ENCODE assay signal across 16 cellular contexts in genomic region chr13:112962396-112962795, GRCh38. TPM values are rescaled to one million over a fixed set of nuclear protein-coding genes. Genes with fewer than 3 reads are reported as not detected.
A peak's percentile ranks its signal among the peaks of the same experiment; 100 is the strongest.
DNase-seq lines count a peak whose midpoint lies in the region; ATAC-seq, FAIRE-seq and TF ChIP-seq lines count a peak whose summit lies in the region.
"Had no signal": no experiment of that assay in that cellular context is flagged by ENCODE, and none has a peak within 500 bp of the region (broad histone marks: within the 10 kb centered on the region; RNA-seq: fewer than 3 reads in every experiment).

No MANE protein-coding gene starts in this region.

- H3K36me3 ChIP-seq in heart right ventricle (no peaks in the 10 kb centered on the region), H1 (ENCODE audit: control insufficient read depth in 2 of 4, insufficient read depth in 4 of 4, low read length in 3 of 4) (no peaks in the 10 kb centered on the region), neuronal stem cell (replicated peaks in 1 of 2; ENCODE audit: control insufficient read depth in 2 of 2, insufficient read depth in 2 of 2, low read length in 2 of 2) (peaks cover 0 to 3% of the 10 kb centered on the region in 2 donors), transverse colon (no peaks in the 10 kb centered on the region), stomach (no peaks in the 10 kb centered on the region)
- H3K36me3 ChIP-seq: BLaER1 treated with 17β-estradiol and CSF1 and Interleukin-3, amounts not matched to agents 10 nM and 100 nM had no signal

- H2AK5ac ChIP-seq in H1 (ENCODE audit: low read depth, low read length) (no peak overlapping the region), neuronal stem cell (ENCODE audit: low read depth, low read length) (no peak overlapping the region)

- H4K8ac ChIP-seq in H1 (ENCODE audit: extremely low read depth, insufficient read depth, low read length) (no peak overlapping the region; the same call in 1 of the 2 replicates), neuronal stem cell (ENCODE audit: low read depth, low read length) (no peak overlapping the region)

- H3K27me3 ChIP-seq in heart right ventricle (no peaks in the 10 kb centered on the region), H1 (replicated peaks in 1 of 4; ENCODE audit: control insufficient read depth in 3 of 4, extremely low read depth in 1 of 4, insufficient read depth in 3 of 4, low read length in 3 of 4) (no peaks in the 10 kb centered on the region; a peak in 1 of 7 replicates), neuronal stem cell (ENCODE audit: control insufficient read depth in 3 of 3, insufficient read depth in 3 of 3, low read depth in 1 of 3, low read length in 3 of 3) (no peaks in the 10 kb centered on the region), transverse colon (no peaks in the 10 kb centered on the region), stomach (peaks cover 0 to 25% (median 0%) of the 10 kb centered on the region in 3 donors)

- H4K91ac ChIP-seq in H1 (replicated peaks; ENCODE audit: insufficient read length, low read length) (no peak overlapping the region), neuronal stem cell (ENCODE audit: low read depth, low read length, poor library complexity) (peak overlapping the region; percentile 87)

- FAIRE-seq in H1 (lab: Jason Lieb, UNC): no peak
- FAIRE-seq: H54, HTR-8/SVneo had no signal

- H3K14ac ChIP-seq in H1 (ENCODE audit: insufficient read length) (no peak overlapping the region), neuronal stem cell (ENCODE audit: low read length) (peak overlapping the region; percentile 60)

- intact Hi-C loops in cardiac septum (cut with DNase I): no loop called here
- intact Hi-C loops in heart right ventricle (cut with DNase I): no loop called here
- intact Hi-C loops in transverse colon (cut with DNase I; ENCODE audit: low total_unique reads): no loop called here
- intact Hi-C loops in stomach (cut with DNase I; ENCODE audit: low total_unique reads): no loop called here

- H3K4ac ChIP-seq in H1 (replicated peaks; ENCODE audit: insufficient read length, low read depth, low read length) (no peak overlapping the region), neuronal stem cell (ENCODE audit: low read length) (no peak overlapping the region)

- TF ChIP-seq RAD21 in H1 (IDR thresholded peaks at IDR 0.05 in 1 of 2, conservative IDR thresholded peaks at IDR 0.05 in 1 of 2; ENCODE audit: low read depth in 2 of 2, low read length in 2 of 2): no peak

- 73 to 79% methylated on average over 9 of the region's 9 CpGs for WGBS in heart right ventricle, 2 donors
- WGBS in H1 (ENCODE audit: extremely low coverage in 1 of 2, insufficient coverage in 1 of 2, insufficient read length in 1 of 2, insufficient replicate concordance in 2 of 2, low coverage in 1 of 2, low lambda C conversion rate in 2 of 2, missing lambda C conversion rate in 1 of 2), 2 experiments: 86% methylated on average over 7 of the region's 9 CpGs; no CpG with 5 or more reads in 1 of the 2 experiments
- WGBS in neuronal stem cell (ENCODE audit: extremely low coverage in 2 of 2, insufficient read length in 2 of 2, insufficient replicate concordance in 1 of 2), 2 donors: no CpG with 5 or more reads among the region's 9 CpGs
- WGBS in transverse colon (ENCODE audit: low coverage in 1 of 2), 2 donors: 80% methylated on average over 9 of the region's 9 CpGs; no CpG with 5 or more reads in 1 of the 2 donors
- 53 to 84% (median 74%) methylated on average over 4 to 9 of the region's 9 CpGs for WGBS in stomach, 5 donors

- no peak overlapping the region for H2BK20ac ChIP-seq in H1 (ENCODE audit: low read length)

- in situ Hi-C loops in transverse colon (cut with MboI; ENCODE audit: low pct_ligation_motif_present in 1 of 4, low pct_unique_long_range_greater_than_20kb in 1 of 4, low sequenced_read_pairs in 3 of 4): loop anchor here in 1 of 4 donors (25.0 kb wide), 1 partner anchor 425 kb away; no protein-coding TSS in a partner anchor

- no peak overlapping the region for H3K18ac ChIP-seq in H1 (ENCODE audit: extremely low read depth, low read length)
- no peak overlapping the region for H3K18ac ChIP-seq in neuronal stem cell (ENCODE audit: low read length)

- H3K9ac ChIP-seq in H1 (replicated peaks in 1 of 4; ENCODE audit: extremely low read depth in 1 of 4, low read depth in 3 of 4, low read length in 3 of 4) (no peak overlapping the region), neuronal stem cell (ENCODE audit: low read depth, low read length, poor library complexity) (no peak overlapping the region)
- H3K9ac ChIP-seq: BLaER1 treated with 17β-estradiol and CSF1 and Interleukin-3, amounts not matched to agents 10 nM and 100 nM had no signal

- POLR2A ChIA-PET in H1 (lab: Charles Lee; ENCODE audit: partially characterized antibody): interaction anchor here (1.0 kb wide), 1 partner anchor 12 kb away, joined by 3 read pairs; no protein-coding TSS in a partner anchor

- CTCF ChIA-PET in H1 (lab: Charles Lee; ENCODE audit: partially characterized antibody): interaction anchor here (0.8 to 1.4 kb wide), 4 partner anchors 9 to 67 kb away, joined by 3 to 8 read pairs (median 4); no protein-coding TSS in a partner anchor

- H3K56ac ChIP-seq in H1 (replicated peaks; ENCODE audit: insufficient read length, low read depth, low read length): no peak overlapping the region

- H2BK15ac ChIP-seq in H1 (ENCODE audit: low read length) (no peak overlapping the region), neuronal stem cell (ENCODE audit: low read length) (no peak overlapping the region)

- no peak overlapping the region for H3K23ac ChIP-seq in H1 (ENCODE audit: insufficient read length)
- peak overlapping the region; percentile 83 for H3K23ac ChIP-seq in neuronal stem cell (ENCODE audit: low read depth, low read length, poor library complexity)

- no peak overlapping the region for H4K5ac ChIP-seq in H1 (ENCODE audit: insufficient read length, low read depth, low read length)

- H4K20me1 ChIP-seq in H1 (replicated peaks in 1 of 2; ENCODE audit: control insufficient read depth in 1 of 2, insufficient read depth in 2 of 2, low read length in 2 of 2): peaks cover 2 to 8% of the 10 kb centered on the region in 2 experiments

- no peak overlapping the region for H3K4me2 ChIP-seq in H1 (ENCODE audit: insufficient read depth in 1 of 2, low read depth in 2 of 2, low read length in 2 of 2)
- H3K4me2 ChIP-seq in neuronal stem cell (ENCODE audit: insufficient read depth, low read length, poor library complexity, severe bottlenecking): no peak overlapping the region
- H3K4me2 ChIP-seq: BLaER1 treated with 17β-estradiol and CSF1 and Interleukin-3, amounts not matched to agents 10 nM and 100 nM had no signal

- H3K23me2 ChIP-seq in H1 (ENCODE audit: low read depth, low read length): 0 out of 2 replicates have a peak, but pooled peaks cover 2% of the 10 kb centered on the region

- H3K79me2 ChIP-seq in H1 (ENCODE audit: control insufficient read depth in 1 of 2, insufficient read depth in 2 of 2, low read length in 2 of 2): no peaks in the 10 kb centered on the region

- TF ChIP-seq EP300 in H1 (IDR thresholded peaks at IDR 0.05; ENCODE audit: borderline replicate concordance in 1 of 2, low read depth in 2 of 2, low read length in 2 of 2) (no peak), transverse colon (IDR thresholded peaks at IDR 0.05; ENCODE audit: low read depth) (no peak), stomach (IDR thresholded peaks at IDR 0.05) (no peak)

- H3K9me3 ChIP-seq in heart right ventricle: no peaks in the 10 kb centered on the region
- H3K9me3 ChIP-seq in H1 (ENCODE audit: insufficient read depth in 2 of 2, low read depth in 1 of 2, low read length in 1 of 2): no peaks in the 10 kb centered on the region
- peaks cover 0 to 2% of the 10 kb centered on the region in 2 donors for H3K9me3 ChIP-seq in neuronal stem cell (replicated peaks in 1 of 2; ENCODE audit: control insufficient read depth in 2 of 2, insufficient read depth in 1 of 2, low read depth in 1 of 2, low read length in 2 of 2)
- no peaks in the 10 kb centered on the region for H3K9me3 ChIP-seq in transverse colon
- no peaks in the 10 kb centered on the region for H3K9me3 ChIP-seq in stomach
- H3K9me3 ChIP-seq: BLaER1 treated with 17β-estradiol and CSF1 and Interleukin-3, amounts not matched to agents 10 nM and 100 nM had no signal

- H3K4me1 ChIP-seq in heart right ventricle (peaks cover 6 to 66% (median 16%) of the 10 kb centered on the region in 9 donors), H1 (replicated peaks in 1 of 4; ENCODE audit: control insufficient read depth in 3 of 4, insufficient read depth in 4 of 4, low read length in 3 of 4) (peaks cover 0 to 2% (median under 1%) of the 10 kb centered on the region in 4 experiments; a peak in 2 of 7 replicates), neuronal stem cell (ENCODE audit: control insufficient read depth in 2 of 2, insufficient read depth in 1 of 2, low read depth in 1 of 2, low read length in 2 of 2) (peaks cover 12 to 17% of the 10 kb centered on the region in 2 donors), transverse colon (no peaks in the 10 kb centered on the region), stomach (peaks cover 0 to 5% (median 0%) of the 10 kb centered on the region in 4 donors)

- H3K79me1 ChIP-seq in H1 (ENCODE audit: low read depth, low read length): no peaks in the 10 kb centered on the region
- H3K79me1 ChIP-seq in neuronal stem cell (ENCODE audit: low read depth, low read length): peaks cover 11% of the 10 kb centered on the region

- H2BK12ac ChIP-seq in H1 (ENCODE audit: low read depth, low read length): 0 out of 2 replicates have a peak overlapping the region, but pooled peaks have one; percentile 93
- no peak overlapping the region for H2BK12ac ChIP-seq in neuronal stem cell (ENCODE audit: low read length)

- H2BK120ac ChIP-seq in H1 (replicated peaks; ENCODE audit: low read depth, low read length) (no peak overlapping the region), neuronal stem cell (ENCODE audit: low read depth, low read length) (no peak overlapping the region)

- H3K27ac ChIP-seq in heart right ventricle (peak overlapping the region in 1 of 10 donors; percentile 44), H1 (ENCODE audit: low read depth, low read length) (no peak overlapping the region), neuronal stem cell (replicated peaks; ENCODE audit: low read length) (no peak overlapping the region), transverse colon (no peak overlapping the region), stomach (no peak overlapping the region)
- H3K27ac ChIP-seq: BLaER1 treated with 17β-estradiol and CSF1 and Interleukin-3, amounts not matched to agents 10 nM and 100 nM had no signal

- no peak overlapping the region for H2AFZ ChIP-seq in H1 (ENCODE audit: low read length)
- no peak overlapping the region for H2AFZ ChIP-seq in neuronal stem cell (ENCODE audit: low read length)

- TF ChIP-seq CTCF in heart right ventricle (IDR thresholded peaks at IDR 0.05): no peak
- TF ChIP-seq CTCF in H1 (IDR thresholded peaks at IDR 0.05; ENCODE audit: control extremely low read depth in 1 of 3, insufficient read depth in 1 of 3, low read depth in 1 of 3, low read length in 3 of 3): no peak
- TF ChIP-seq CTCF in transverse colon (IDR thresholded peaks at IDR 0.05): no peak
- TF ChIP-seq CTCF in stomach (IDR thresholded peaks at IDR 0.05): no peak

- H2BK5ac ChIP-seq in H1 (ENCODE audit: low read depth, low read length) (no peak overlapping the region; the same call in 1 of the 2 replicates), neuronal stem cell (ENCODE audit: low read length) (no peak overlapping the region)

- TF ChIP-seq POLR2A in H1 (IDR thresholded peaks at IDR 0.05; ENCODE audit: control extremely low read depth in 1 of 2, low read depth in 2 of 2, low read length in 2 of 2): no peak
- no peak for TF ChIP-seq POLR2A in transverse colon (IDR thresholded peaks at IDR 0.05)
- no peak for TF ChIP-seq POLR2A in stomach (IDR thresholded peaks at IDR 0.05)

- no peak for ATAC-seq in heart right ventricle
- ATAC-seq: HCT116 had no signal

- peak; percentile 51 for DNase-seq in cardiac septum (ENCODE audit: low spot score)
- DNase-seq in heart right ventricle: no peak
- DNase-seq in H1 (ENCODE audit: low read depth in 1 of 2, low spot score in 2 of 2): no peak
- no peak for DNase-seq in neuronal stem cell (ENCODE audit: low spot score)
- DNase-seq in transverse colon: peak; percentile 3
- DNase-seq in amygdala (lab: John Stamatoyannopoulos, UW): no peak
- no peak for DNase-seq in SIG-M5 treated with dmso at 0.1 percent for 504 hours (lab: John Stamatoyannopoulos, UW; ENCODE audit: unreplicated experiment)
- DNase-seq in stomach: no peak
- DNase-seq: ACHN; CD4-positive, CD25-positive, alpha-beta regulatory T cell; DMS53; GF-D8 had no signal

- no peak overlapping the region for H3K4me3 ChIP-seq in heart right ventricle
- no peak overlapping the region for H3K4me3 ChIP-seq in H1 (ENCODE audit: extremely low read depth in 1 of 4, insufficient read depth in 2 of 4, low read depth in 3 of 4, low read length in 4 of 4)
- no peak overlapping the region for H3K4me3 ChIP-seq in neuronal stem cell (ENCODE audit: low read length in 2 of 2)
- no peak overlapping the region for H3K4me3 ChIP-seq in transverse colon
- no peak overlapping the region for H3K4me3 ChIP-seq in stomach
- H3K4me3 ChIP-seq: BLaER1 treated with 17β-estradiol and CSF1 and Interleukin-3, amounts not matched to agents 10 nM and 100 nM had no signal

RNA-seq across cellular contexts. Expression of gene MCF2L, which starts 6.6 kb away (rescaled TPM):
- 38.9 TPM for total RNA-seq in cardiac septum
- total RNA-seq in heart right ventricle: 10 to 100 TPM; 29.6 to 99.8 (median 45.3) TPM
- polyA plus RNA-seq in heart right ventricle: 10 to 100 TPM; 38.6 to 94.1 TPM
- 22.9 and 24.4 TPM in 2 replicates for total RNA-seq in H1 (2021; fragmentation: NEBNext Ultra II Directional; extraction: Animal tissue kit (Norgen Biotek cat#: 25700))
- 10.1 and 15.9 TPM in 2 replicates for polyA plus RNA-seq in H1 (2011; rRNA removed)
- 13.8 TPM for polyA plus RNA-seq in H1 (2011; cell fraction: cytosol; rRNA removed)
- 82.6 TPM for polyA plus RNA-seq in H1 (2011; cell fraction: nucleus; rRNA removed)
- polyA plus RNA-seq in H1 (2012, experiment 1 of 2): 16.2 to 22.1 TPM (median 19.9 TPM) in 4 replicates
- polyA plus RNA-seq in H1 (2012, experiment 2 of 2): 10.5 TPM
- polyA plus RNA-seq in H1 (2013, experiment 1 of 2): 10.9 TPM
- 11.8 TPM for polyA plus RNA-seq in H1 (2013, experiment 2 of 2)
- polyA minus RNA-seq in H1 (2011; rRNA and poly(A)+ RNA removed): 16.6 and 19.1 TPM in 2 replicates
- 18.4 TPM for polyA minus RNA-seq in H1 (2011; cell fraction: cytosol; rRNA and poly(A)+ RNA removed)
- 40.8 TPM for polyA minus RNA-seq in H1 (2011; cell fraction: nucleus; rRNA and poly(A)+ RNA removed)
- polyA plus RNA-seq in neuronal stem cell (2013, experiment 1 of 2): 20.8 TPM
- 20.3 TPM for polyA plus RNA-seq in neuronal stem cell (2013, experiment 2 of 2)
- total RNA-seq in transverse colon: 100 to 1,000 TPM in 2 of 4 donors, 10 to 100 TPM in 2; 62.1 to 186 (median 91.3) TPM
- total RNA-seq in stomach: 100 to 1,000 TPM in 1 of 5 donors, 10 to 100 TPM in 4; 39.1 to 363 (median 58.6) TPM
- 10 to 100 TPM; 10.8 to 20.0 (median 13.3) TPM for polyA plus RNA-seq in stomach

Comparison
In these comparisons a context has a peak if more than half of its experiments do, and no peak if none do; other contexts are left out.
1. DNase-seq: peak in cardiac septum (single experiment) and transverse colon (single experiment); none in heart right ventricle (0 of 2), H1 (0 of 2), neuronal stem cell (single experiment), amygdala (0 of 56), SIG-M5 treated with dmso at 0.1 percent for 504 hours (single experiment) and stomach (single experiment).